ENCODE assay signal across 8 cellular contexts in genomic region chr15:74545776-74546656, GRCh38. TPM values are rescaled to one million over a fixed set of nuclear protein-coding genes. Genes with fewer than 3 reads are reported as not detected.
DNase-seq lines count a peak whose midpoint lies in the region; ATAC-seq and TF ChIP-seq lines count a peak whose summit lies in the region.

No MANE protein-coding gene starts in this region.

- H3K27ac ChIP-seq in cardiac muscle cell (peak overlapping the region; percentile 37), uterus (peak overlapping the region in 1 of 2 donors; percentile 34)

- no peaks in the 10 kb centered on the region for H3K27me3 Mint-ChIP-seq in activated naive CD8-positive, alpha-beta T cell treated with anti-CD3 and anti-CD28 coated beads, Interleukin-2, amount 10 ng/mL, durations not matched to agents 7 days and 5 days

- H3K9me3 Mint-ChIP-seq in activated naive CD8-positive, alpha-beta T cell treated with anti-CD3 and anti-CD28 coated beads, Interleukin-2, amount 10 ng/mL, durations not matched to agents 7 days and 5 days, result no peaks in the 10 kb centered on the region

- peak overlapping the region; percentile 75 for H3K4me3 Mint-ChIP-seq in activated naive CD8-positive, alpha-beta T cell treated with anti-CD3 and anti-CD28 coated beads, Interleukin-2, amount 10 ng/mL, durations not matched to agents 7 days and 5 days

- DNase-seq in NCI-H1105 treated with DMSO at 0.1 percent for 48 hours (lab: John Stamatoyannopoulos, UW), result peak; percentile 95
- DNase-seq in SW 1271 (lab: John Stamatoyannopoulos, UW), result peak; percentile 88 to 97
- peak; percentile 89 for DNase-seq in activated naive CD8-positive, alpha-beta T cell treated with anti-CD3 and anti-CD28 coated beads, Interleukin-2, amount 10 ng/mL, durations not matched to agents 7 days and 5 days
- peak; percentile 99 to 100 for DNase-seq in cardiac muscle cell (ENCODE audit: low read depth in 1 of 2, low spot score in 1 of 2)
- peak; percentile 97 for DNase-seq in pulmonary artery endothelial cell (ENCODE audit: low read depth, low spot score)
- peak; percentile 99 for DNase-seq in uterus

- H3K4me1 ChIP-seq in cardiac muscle cell (ENCODE audit: low read depth) (peaks cover 35% of the 10 kb centered on the region), uterus (peaks cover 0 to 8% of the 10 kb centered on the region in 2 donors)

- H3K4me3 ChIP-seq in GM08714 (ENCODE audit: low read length) (peak overlapping the region; percentile 68), cardiac muscle cell (no peak overlapping the region), uterus (no peak overlapping the region)

- peak; percentile 53 for ATAC-seq in HG02623 (IDR thresholded peaks at IDR 0.05; ENCODE audit: unreplicated experiment)
- ATAC-seq in activated naive CD8-positive, alpha-beta T cell treated with anti-CD3 and anti-CD28 coated beads, Interleukin-2, amount 10 ng/mL, durations not matched to agents 7 days and 5 days (ENCODE audit: low read depth), result peak; percentile 80

- intact Hi-C loops in uterus (cut with DNase I; ENCODE audit: low total_unique reads), result no loop called here

- POLR2A ChIA-PET in activated naive CD8-positive, alpha-beta T cell treated with anti-CD3 and anti-CD28 coated beads, Interleukin-2, amount 10 ng/mL, durations not matched to agents 7 days and 5 days (lab: Charles Lee), result interaction anchor here (0.7 to 2.2 kb wide), 12 partner anchors 18 to 238 kb away, joined by 3 to 18 read pairs (median 4); partner anchors contain the start of genes CLK3, CSK and UBL7

- no peaks in the 10 kb centered on the region for H3K27me3 ChIP-seq in cardiac muscle cell
- H3K27me3 ChIP-seq in uterus, result no peaks in the 10 kb centered on the region

- TF ChIP-seq POLR2A in uterus (IDR thresholded peaks at IDR 0.05), result no peak

- no peak for TF ChIP-seq CTCF in cardiac muscle cell (IDR thresholded peaks at IDR 0.05; ENCODE audit: low read depth, low read length)
- peak in 2 of 4 experiments; percentile 25 to 34 for TF ChIP-seq CTCF in uterus (IDR thresholded peaks at IDR 0.05)

- H3K9me3 ChIP-seq in cardiac muscle cell (ENCODE audit: low read depth) (no peaks in the 10 kb centered on the region), uterus (no peaks in the 10 kb centered on the region)

- H3K4me1 Mint-ChIP-seq in activated naive CD8-positive, alpha-beta T cell treated with anti-CD3 and anti-CD28 coated beads, Interleukin-2, amount 10 ng/mL, durations not matched to agents 7 days and 5 days, result peaks cover 64% of the 10 kb centered on the region

- H3K36me3 Mint-ChIP-seq in activated naive CD8-positive, alpha-beta T cell treated with anti-CD3 and anti-CD28 coated beads, Interleukin-2, amount 10 ng/mL, durations not matched to agents 7 days and 5 days, result peaks cover 49% of the 10 kb centered on the region

- peaks cover 11% of the 10 kb centered on the region for H3K36me3 ChIP-seq in cardiac muscle cell
- no peaks in the 10 kb centered on the region for H3K36me3 ChIP-seq in uterus

- peak overlapping the region; percentile 44 for H3K27ac Mint-ChIP-seq in activated naive CD8-positive, alpha-beta T cell treated with anti-CD3 and anti-CD28 coated beads, Interleukin-2, amount 10 ng/mL, durations not matched to agents 7 days and 5 days

RNA-seq across cellular contexts. Expression of gene ARID3B, which starts 5.0 kb away (rescaled TPM):
- total RNA-seq in activated naive CD8-positive, alpha-beta T cell treated with anti-CD3 and anti-CD28 coated beads, Interleukin-2, amount 10 ng/mL, durations not matched to agents 7 days and 5 days, result 10 to 100 TPM; 39.4 to 43.0 TPM
- total RNA-seq in cardiac muscle cell (60.7 and 69.8 TPM in 2 replicates), pulmonary artery endothelial cell (1.5 and 2.4 TPM in 2 replicates), uterus (1 to 10 TPM; 1.5 to 8.8 (median 3.7) TPM)
- polyA plus RNA-seq in cardiac muscle cell, result 70.5 and 72.6 TPM in 2 replicates
